In the genomic region with DNA sequence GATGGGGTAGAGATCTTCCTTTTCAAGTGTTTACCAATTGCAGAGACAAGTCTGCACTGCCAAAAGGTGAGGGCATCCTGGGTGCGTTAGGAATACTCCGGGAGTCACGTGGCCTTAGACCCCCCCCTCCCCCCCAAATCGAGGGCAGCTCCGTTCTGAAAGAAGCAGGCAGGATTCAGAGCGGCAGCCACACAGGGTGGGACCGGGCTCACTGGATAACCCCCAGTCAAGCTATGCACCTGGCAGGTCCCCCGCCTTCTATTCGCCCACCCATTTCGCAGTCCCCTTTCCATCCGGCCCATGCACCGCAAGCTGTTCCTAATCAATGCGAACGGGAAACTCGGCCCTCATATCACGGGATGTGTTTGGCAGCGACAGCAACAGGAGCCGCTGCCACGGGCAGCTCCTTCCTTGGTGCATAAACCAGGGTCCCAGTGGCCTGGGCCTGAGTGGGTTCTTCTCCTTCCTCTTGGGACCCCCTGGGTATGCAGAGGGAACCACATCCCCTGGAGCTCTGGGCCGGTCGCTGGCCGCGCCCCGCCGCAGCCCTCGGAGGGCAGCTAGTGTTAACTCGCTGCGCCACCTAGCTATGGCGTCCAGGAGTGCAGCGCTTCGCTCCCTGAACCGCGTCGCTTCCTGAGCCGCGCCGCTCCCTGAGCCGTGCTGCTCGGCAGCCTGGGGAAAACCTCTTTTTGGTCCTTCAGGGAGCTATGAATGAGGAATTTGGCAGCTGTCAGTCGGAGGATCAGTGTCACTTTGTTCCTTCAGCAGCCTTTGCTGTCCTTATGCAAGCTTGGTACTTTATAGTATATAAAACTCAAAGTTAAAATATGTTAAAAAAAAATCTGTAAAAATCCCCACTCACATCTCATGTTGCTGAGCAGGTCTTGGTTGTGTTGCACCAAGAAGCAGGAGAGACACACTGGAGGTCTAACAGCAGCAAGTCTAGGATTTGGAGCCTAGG, we compare ENCODE assay signal across 1 cellular context.
TF ChIP-seq lines count a peak whose summit lies in the region.

No MANE protein-coding gene starts in this region.

TF ChIP-seq in HepG2, 621 proteins besides CTCF, POLR2A, EP300 and RAD21 (continued from another document and continues in another):
- TF ChIP-seq KAT2B (IDR thresholded peaks at IDR 0.05; ENCODE audit: borderline replicate concordance, low read depth, low read length) (no peak), HDAC6 (IDR thresholded peaks at IDR 0.05; ENCODE audit: low read depth, low read length) (no peak), ZFP36L2 (CRISPR knock-in tag; IDR thresholded peaks at IDR 0.05) (no peak), FOSL1 (CRISPR knock-in tag; IDR thresholded peaks at IDR 0.05; ENCODE audit: borderline replicate concordance) (no peak), ZNF382 (CRISPR knock-in tag; IDR thresholded peaks at IDR 0.05; ENCODE audit: borderline replicate concordance) (no peak), ZNF703 (CRISPR knock-in tag; IDR thresholded peaks at IDR 0.05; ENCODE audit: borderline replicate concordance) (no peak), HOXA7 (CRISPR knock-in tag; IDR thresholded peaks at IDR 0.05) (no peak), FOXK2 (IDR thresholded peaks at IDR 0.05) (no peak), ZNF75D (CRISPR knock-in tag; IDR thresholded peaks at IDR 0.05; ENCODE audit: borderline replicate concordance) (no peak), THAP11 (CRISPR knock-in tag; IDR thresholded peaks at IDR 0.05) (no peak; the same call in none of the 2 replicates), RFX1 (IDR thresholded peaks at IDR 0.05) (no peak), ZNF644 (CRISPR knock-in tag; IDR thresholded peaks at IDR 0.05; ENCODE audit: low read depth) (no peak), SP4 (CRISPR knock-in tag; IDR thresholded peaks at IDR 0.05) (no peak), MEIS2 (CRISPR knock-in tag; IDR thresholded peaks at IDR 0.05) (peak; percentile 50; the same call in 1 of the 2 replicates), ZNF329 (CRISPR knock-in tag; IDR thresholded peaks at IDR 0.05; ENCODE audit: low read depth) (no peak), ZNF652 (CRISPR knock-in tag; IDR thresholded peaks at IDR 0.05; ENCODE audit: borderline replicate concordance, low read depth) (no peak), CBX5 (CRISPR knock-in tag; IDR thresholded peaks at IDR 0.05; ENCODE audit: borderline replicate concordance) (peak; percentile 77; the same call in 1 of the 2 replicates), SIX1 (CRISPR knock-in tag; IDR thresholded peaks at IDR 0.05; ENCODE audit: borderline replicate concordance) (no peak), POLR2G (IDR thresholded peaks at IDR 0.05; ENCODE audit: low read depth, low read length) (peak; percentile 46; the same call in 1 of the 2 replicates), SMAD1 (CRISPR knock-in tag; IDR thresholded peaks at IDR 0.05; ENCODE audit: borderline replicate concordance, low read depth) (peak; percentile 69; the same call in 1 of the 2 replicates), PPARG (CRISPR knock-in tag; conservative IDR thresholded peaks at IDR 0.05) (peak; percentile 65), U2AF2 (IDR thresholded peaks at IDR 0.05; ENCODE audit: low read depth, low read length) (no peak), TSC22D2 (CRISPR knock-in tag; IDR thresholded peaks at IDR 0.05; ENCODE audit: borderline replicate concordance) (no peak), MAFF (IDR thresholded peaks at IDR 0.05; ENCODE audit: low read depth, low read length) (no peak), MZF1 (CRISPR knock-in tag; IDR thresholded peaks at IDR 0.05; ENCODE audit: borderline replicate concordance) (no peak), RFX5 (IDR thresholded peaks at IDR 0.05; ENCODE audit: low read depth, low read length) (no peak), RARG (CRISPR knock-in tag; IDR thresholded peaks at IDR 0.05; ENCODE audit: low read depth) (no peak), SATB2 (CRISPR knock-in tag; IDR thresholded peaks at IDR 0.05) (no peak), ZSCAN29 (CRISPR knock-in tag; conservative IDR thresholded peaks at IDR 0.05) (no peak), ZNF619 (CRISPR knock-in tag; IDR thresholded peaks at IDR 0.05) (no peak; the same call in 1 of the 2 replicates), SPEN (CRISPR knock-in tag; IDR thresholded peaks at IDR 0.05; ENCODE audit: low read depth) (no peak), ZBTB7A (CRISPR knock-in tag; IDR thresholded peaks at IDR 0.05) (peak; percentile 62), TEAD3 (CRISPR knock-in tag; optimal IDR thresholded peaks at IDR 0.05; ENCODE audit: borderline replicate concordance) (peak; percentile 61), WIZ (CRISPR knock-in tag; IDR thresholded peaks at IDR 0.05) (no peak), ZNF468 (CRISPR knock-in tag; IDR thresholded peaks at IDR 0.05) (no peak), XRCC5 (optimal IDR thresholded peaks at IDR 0.05; ENCODE audit: low read length) (peak; percentile 76), CEBPG (CRISPR knock-in tag; IDR thresholded peaks at IDR 0.05) (peak; percentile 15; the same call in 1 of the 2 replicates)
- TF ChIP-seq, protein P1, sequence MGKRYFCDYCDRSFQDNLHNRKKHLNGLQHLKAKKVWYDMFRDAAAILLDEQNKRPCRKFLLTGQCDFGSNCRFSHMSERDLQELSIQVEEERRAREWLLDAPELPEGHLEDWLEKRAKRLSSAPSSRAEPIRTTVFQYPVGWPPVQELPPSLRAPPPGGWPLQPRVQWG (CRISPR knock-in tag; IDR thresholded peaks at IDR 0.05; ENCODE audit: borderline replicate concordance, low read depth) = no peak
- TF ChIP-seq, protein P2, sequence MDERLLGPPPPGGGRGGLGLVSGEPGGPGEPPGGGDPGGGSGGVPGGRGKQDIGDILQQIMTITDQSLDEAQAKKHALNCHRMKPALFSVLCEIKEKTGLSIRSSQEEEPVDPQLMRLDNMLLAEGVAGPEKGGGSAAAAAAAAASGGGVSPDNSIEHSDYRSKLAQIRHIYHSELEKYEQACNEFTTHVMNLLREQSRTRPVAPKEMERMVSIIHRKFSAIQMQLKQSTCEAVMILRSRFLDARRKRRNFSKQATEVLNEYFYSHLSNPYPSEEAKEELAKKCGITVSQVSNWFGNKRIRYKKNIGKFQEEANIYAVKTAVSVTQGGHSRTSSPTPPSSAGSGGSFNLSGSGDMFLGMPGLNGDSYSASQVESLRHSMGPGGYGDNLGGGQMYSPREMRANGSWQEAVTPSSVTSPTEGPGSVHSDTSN (CRISPR knock-in tag; IDR thresholded peaks at IDR 0.05) = no peak
- TF ChIP-seq, protein P3, sequence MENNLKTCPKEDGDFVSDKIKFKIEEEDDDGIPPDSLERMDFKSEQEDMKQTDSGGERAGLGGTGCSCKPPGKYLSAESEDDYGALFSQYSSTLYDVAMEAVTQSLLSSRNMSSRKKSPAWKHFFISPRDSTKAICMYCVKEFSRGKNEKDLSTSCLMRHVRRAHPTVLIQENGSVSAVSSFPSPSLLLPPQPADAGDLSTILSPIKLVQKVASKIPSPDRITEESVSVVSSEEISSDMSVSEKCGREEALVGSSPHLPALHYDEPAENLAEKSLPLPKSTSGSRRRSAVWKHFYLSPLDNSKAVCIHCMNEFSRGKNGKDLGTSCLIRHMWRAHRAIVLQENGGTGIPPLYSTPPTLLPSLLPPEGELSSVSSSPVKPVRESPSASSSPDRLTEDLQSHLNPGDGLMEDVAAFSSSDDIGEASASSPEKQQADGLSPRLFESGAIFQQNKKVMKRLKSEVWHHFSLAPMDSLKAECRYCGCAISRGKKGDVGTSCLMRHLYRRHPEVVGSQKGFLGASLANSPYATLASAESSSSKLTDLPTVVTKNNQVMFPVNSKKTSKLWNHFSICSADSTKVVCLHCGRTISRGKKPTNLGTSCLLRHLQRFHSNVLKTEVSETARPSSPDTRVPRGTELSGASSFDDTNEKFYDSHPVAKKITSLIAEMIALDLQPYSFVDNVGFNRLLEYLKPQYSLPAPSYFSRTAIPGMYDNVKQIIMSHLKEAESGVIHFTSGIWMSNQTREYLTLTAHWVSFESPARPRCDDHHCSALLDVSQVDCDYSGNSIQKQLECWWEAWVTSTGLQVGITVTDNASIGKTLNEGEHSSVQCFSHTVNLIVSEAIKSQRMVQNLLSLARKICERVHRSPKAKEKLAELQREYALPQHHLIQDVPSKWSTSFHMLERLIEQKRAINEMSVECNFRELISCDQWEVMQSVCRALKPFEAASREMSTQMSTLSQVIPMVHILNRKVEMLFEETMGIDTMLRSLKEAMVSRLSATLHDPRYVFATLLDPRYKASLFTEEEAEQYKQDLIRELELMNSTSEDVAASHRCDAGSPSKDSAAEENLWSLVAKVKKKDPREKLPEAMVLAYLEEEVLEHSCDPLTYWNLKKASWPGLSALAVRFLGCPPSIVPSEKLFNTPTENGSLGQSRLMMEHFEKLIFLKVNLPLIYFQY (CRISPR knock-in tag; IDR thresholded peaks at IDR 0.05; ENCODE audit: borderline replicate concordance) = peak; percentile 81; the same call in 1 of the 2 replicates
- TF ChIP-seq, protein P4, sequence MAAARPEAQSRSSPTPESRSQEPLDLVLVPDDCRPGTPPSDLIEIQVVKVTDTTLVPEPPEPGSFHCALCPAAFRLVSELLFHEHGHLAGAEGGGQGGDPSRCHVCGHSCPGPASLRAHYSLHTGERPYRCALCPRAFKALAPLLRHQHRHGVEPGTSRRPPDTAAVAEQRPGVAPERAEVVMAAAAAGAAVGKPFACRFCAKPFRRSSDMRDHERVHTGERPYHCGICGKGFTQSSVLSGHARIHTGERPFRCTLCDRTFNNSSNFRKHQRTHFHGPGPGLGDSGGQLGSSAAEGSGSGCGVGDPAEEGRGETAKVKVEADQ (CRISPR knock-in tag; IDR thresholded peaks at IDR 0.05; ENCODE audit: borderline replicate concordance) = no peak; the same call in 1 of the 2 replicates
- TF ChIP-seq, protein P5, sequence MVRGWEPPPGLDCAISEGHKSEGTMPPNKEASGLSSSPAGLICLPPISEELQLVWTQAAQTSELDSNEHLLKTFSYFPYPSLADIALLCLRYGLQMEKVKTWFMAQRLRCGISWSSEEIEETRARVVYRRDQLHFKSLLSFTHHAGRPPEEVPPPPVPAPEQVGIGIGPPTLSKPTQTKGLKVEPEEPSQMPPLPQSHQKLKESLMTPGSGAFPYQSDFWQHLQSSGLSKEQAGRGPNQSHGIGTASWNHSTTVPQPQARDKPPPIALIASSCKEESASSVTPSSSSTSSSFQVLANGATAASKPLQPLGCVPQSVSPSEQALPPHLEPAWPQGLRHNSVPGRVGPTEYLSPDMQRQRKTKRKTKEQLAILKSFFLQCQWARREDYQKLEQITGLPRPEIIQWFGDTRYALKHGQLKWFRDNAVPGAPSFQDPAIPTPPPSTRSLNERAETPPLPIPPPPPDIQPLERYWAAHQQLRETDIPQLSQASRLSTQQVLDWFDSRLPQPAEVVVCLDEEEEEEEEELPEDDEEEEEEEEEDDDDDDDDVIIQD (CRISPR knock-in tag; IDR thresholded peaks at IDR 0.05; ENCODE audit: low read depth) = no peak
- TF ChIP-seq, protein P6, sequence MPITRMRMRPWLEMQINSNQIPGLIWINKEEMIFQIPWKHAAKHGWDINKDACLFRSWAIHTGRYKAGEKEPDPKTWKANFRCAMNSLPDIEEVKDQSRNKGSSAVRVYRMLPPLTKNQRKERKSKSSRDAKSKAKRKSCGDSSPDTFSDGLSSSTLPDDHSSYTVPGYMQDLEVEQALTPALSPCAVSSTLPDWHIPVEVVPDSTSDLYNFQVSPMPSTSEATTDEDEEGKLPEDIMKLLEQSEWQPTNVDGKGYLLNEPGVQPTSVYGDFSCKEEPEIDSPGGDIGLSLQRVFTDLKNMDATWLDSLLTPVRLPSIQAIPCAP (CRISPR knock-in tag; IDR thresholded peaks at IDR 0.05; ENCODE audit: low read depth) = no peak
- TF ChIP-seq, protein P7, sequence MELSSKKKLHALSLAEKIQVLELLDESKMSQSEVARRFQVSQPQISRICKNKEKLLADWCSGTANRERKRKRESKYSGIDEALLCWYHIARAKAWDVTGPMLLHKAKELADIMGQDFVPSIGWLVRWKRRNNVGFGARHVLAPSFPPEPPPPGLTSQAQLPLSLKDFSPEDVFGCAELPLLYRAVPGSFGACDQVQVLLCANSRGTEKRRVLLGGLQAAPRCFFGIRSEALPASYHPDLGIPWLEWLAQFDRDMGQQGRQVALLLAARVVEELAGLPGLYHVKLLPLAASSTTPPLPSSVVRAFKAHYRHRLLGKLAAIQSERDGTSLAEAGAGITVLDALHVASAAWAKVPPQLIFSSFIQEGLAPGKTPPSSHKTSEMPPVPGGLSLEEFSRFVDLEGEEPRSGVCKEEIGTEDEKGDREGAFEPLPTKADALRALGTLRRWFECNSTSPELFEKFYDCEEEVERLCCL (CRISPR knock-in tag; IDR thresholded peaks at IDR 0.05; ENCODE audit: borderline replicate concordance) = 0 out of 2 replicates have a peak, but pooled peaks have one; percentile 31
- TF ChIP-seq, protein P8, sequence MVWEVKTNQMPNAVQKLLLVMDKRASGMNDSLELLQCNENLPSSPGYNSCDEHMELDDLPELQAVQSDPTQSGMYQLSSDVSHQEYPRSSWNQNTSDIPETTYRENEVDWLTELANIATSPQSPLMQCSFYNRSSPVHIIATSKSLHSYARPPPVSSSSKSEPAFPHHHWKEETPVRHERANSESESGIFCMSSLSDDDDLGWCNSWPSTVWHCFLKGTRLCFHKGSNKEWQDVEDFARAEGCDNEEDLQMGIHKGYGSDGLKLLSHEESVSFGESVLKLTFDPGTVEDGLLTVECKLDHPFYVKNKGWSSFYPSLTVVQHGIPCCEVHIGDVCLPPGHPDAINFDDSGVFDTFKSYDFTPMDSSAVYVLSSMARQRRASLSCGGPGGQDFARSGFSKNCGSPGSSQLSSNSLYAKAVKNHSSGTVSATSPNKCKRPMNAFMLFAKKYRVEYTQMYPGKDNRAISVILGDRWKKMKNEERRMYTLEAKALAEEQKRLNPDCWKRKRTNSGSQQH (CRISPR knock-in tag; IDR thresholded peaks at IDR 0.05; ENCODE audit: low read depth) = no peak
- TF ChIP-seq, protein P9, sequence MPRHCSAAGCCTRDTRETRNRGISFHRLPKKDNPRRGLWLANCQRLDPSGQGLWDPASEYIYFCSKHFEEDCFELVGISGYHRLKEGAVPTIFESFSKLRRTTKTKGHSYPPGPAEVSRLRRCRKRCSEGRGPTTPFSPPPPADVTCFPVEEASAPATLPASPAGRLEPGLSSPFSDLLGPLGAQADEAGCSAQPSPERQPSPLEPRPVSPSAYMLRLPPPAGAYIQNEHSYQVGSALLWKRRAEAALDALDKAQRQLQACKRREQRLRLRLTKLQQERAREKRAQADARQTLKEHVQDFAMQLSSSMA (CRISPR knock-in tag; IDR thresholded peaks at IDR 0.05) = no peak
- TF ChIP-seq, protein P10, sequence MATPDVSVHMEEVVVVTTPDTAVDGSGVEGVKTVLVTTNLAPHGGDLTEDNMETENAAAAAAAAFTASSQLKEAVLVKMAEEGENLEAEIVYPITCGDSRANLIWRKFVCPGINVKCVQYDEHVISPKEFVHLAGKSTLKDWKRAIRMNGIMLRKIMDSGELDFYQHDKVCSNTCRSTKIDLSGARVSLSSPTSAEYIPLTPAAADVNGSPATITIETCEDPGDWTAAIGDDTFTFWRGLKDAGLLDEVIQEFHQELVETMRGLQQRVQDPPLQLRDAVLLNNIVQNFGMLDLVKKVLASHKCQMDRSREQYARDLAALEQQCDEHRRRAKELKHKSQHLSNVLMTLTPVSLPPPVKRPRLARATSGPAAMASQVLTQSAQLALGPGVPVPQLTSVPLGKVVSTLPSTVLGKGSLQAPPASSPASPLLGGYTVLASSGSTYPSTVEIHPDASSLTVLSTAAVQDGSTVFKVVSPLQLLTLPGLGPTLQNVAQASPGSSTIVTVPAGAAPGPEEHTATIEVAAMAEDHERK (CRISPR knock-in tag; IDR thresholded peaks at IDR 0.05; ENCODE audit: low read depth) = no peak
